Comparison of ENCODE assay signal across 1 cellular context in the genomic region with DNA sequence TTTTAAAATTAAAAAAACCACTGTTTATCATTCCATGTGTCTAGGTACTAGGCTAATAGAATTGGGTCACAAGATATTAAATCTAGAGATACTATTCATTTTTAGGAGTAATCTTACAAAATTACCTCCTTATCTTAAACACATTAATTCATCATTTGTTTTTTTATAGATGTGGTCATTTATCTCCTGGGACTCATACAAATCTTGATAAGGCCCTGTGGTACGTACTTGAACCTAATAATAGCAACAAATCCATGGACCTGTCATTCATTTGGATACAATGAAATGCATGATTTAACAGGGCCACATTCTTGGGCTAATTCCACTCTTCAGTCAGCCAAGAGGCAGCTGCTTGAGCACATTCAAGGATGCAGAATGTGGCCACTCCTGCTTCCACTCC.
TF ChIP-seq lines count a peak whose summit lies in the region.

No MANE protein-coding gene starts in this region.

TF ChIP-seq in SK-N-SH treated with all-trans-retinoic acid at 6 μM for 48 hours, 23 proteins besides CTCF, POLR2A, EP300 and RAD21 (continued from another document):
- TF ChIP-seq, protein P1, sequence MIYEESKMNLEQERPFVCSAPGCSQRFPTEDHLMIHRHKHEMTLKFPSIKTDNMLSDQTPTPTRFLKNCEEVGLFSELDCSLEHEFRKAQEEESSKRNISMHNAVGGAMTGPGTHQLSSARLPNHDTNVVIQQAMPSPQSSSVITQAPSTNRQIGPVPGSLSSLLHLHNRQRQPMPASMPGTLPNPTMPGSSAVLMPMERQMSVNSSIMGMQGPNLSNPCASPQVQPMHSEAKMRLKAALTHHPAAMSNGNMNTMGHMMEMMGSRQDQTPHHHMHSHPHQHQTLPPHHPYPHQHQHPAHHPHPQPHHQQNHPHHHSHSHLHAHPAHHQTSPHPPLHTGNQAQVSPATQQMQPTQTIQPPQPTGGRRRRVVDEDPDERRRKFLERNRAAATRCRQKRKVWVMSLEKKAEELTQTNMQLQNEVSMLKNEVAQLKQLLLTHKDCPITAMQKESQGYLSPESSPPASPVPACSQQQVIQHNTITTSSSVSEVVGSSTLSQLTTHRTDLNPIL (CRISPR knock-in tag; IDR thresholded peaks at IDR 0.05; ENCODE audit: low read depth) = peak; percentile 56; the same call in 1 of the 2 replicates
- peak; percentile 48; the same call in 1 of the 2 replicates for TF ChIP-seq SNAI2 (CRISPR knock-in tag; IDR thresholded peaks at IDR 0.05)
- 0 out of 2 replicates have a peak, but pooled peaks have one; percentile 17 for TF ChIP-seq TCF4 (CRISPR knock-in tag; IDR thresholded peaks at IDR 0.05; ENCODE audit: borderline replicate concordance)
